26 cellular contexts compared by ENCODE assay signal in genomic region chr2:146709004-146709403, GRCh38.
"Had no signal": no experiment of that assay in that cellular context is flagged by ENCODE, and none has a peak within 500 bp of the region (broad histone marks: within the 10 kb centered on the region; RNA-seq: fewer than 3 reads in every experiment).

No MANE protein-coding gene starts in this region.

- H3K27me3 ChIP-seq: stomach, suprapubic skin, testis, thyroid gland, tibial artery, tibial nerve, transverse colon, upper lobe of left lung, upper lobe of right lung, uterus, vagina had no signal

- DNase-seq: stimulated activated CD4-positive, alpha-beta T cell treated with anti-CD3 and anti-CD28 coated beads, Interleukin-2, amount 100 ng/mL, for 48 hours; stimulated activated CD4-positive, alpha-beta T cell treated with anti-CD3 and anti-CD28 coated beads, Interleukin-4, amount 100 ng/mL, for 1 hour; stimulated activated CD4-positive, alpha-beta T cell treated with anti-CD3 and anti-CD28 coated beads, Interleukin-4, amount 100 ng/mL, for 24 hours; stimulated activated CD4-positive, alpha-beta T cell treated with anti-CD3 and anti-CD28 coated beads, Interleukin-4, amount 100 ng/mL, for 4 hours; stimulated activated CD8-positive, alpha-beta memory T cell treated with anti-CD3 and anti-CD28 coated beads, Interleukin-4, amount 100 ng/mL, for 48 hours; stimulated activated naive B cell treated with anti-CD40 and anti-IgM and Interleukin-4, amounts not matched to agents 10 μg/mL and 1 μg/mL and 100 μg/mL, for 72 hours; stimulated activated naive CD4-positive, alpha-beta T cell; stimulated activated naive CD4-positive, alpha-beta T cell treated with Interleukin-2 at 50 U/mL for 16 hours; stimulated activated naive CD8-positive, alpha-beta T cell treated with anti-CD3 and anti-CD28 coated beads, Interleukin-15, amount 100 ng/mL, for 72 hours; stimulated activated naive CD8-positive, alpha-beta T cell treated with anti-CD3 and anti-CD28 coated beads, Interleukin-15, Interleukin-2, amounts not matched to agents 100 U/mL and 50 U/mL, for 24 hours; stomach; substantia nigra; testis; thyroid gland; tibial artery; transverse colon; trophoblast cell; upper lobe of left lung; upper lobe of right lung; uterus had no signal

- H3K36me3 ChIP-seq: stomach, suprapubic skin, thoracic aorta, thyroid gland, tibial artery, tibial nerve, transverse colon, upper lobe of left lung, upper lobe of right lung, uterus, vagina had no signal

- H3K9me3 ChIP-seq: suprapubic skin, testis, thoracic aorta, thyroid gland, tibial nerve, transverse colon, upper lobe of left lung, upper lobe of right lung, uterus, vagina had no signal

- H3K4me3 ChIP-seq: stomach, suprapubic skin, testis, thoracic aorta, thyroid gland, tibial artery, tibial nerve, transverse colon, upper lobe of left lung, upper lobe of right lung, uterus, vagina had no signal

- H3K4me1 ChIP-seq: stomach, suprapubic skin, testis, thyroid gland, tibial artery, tibial nerve, upper lobe of left lung, upper lobe of right lung, uterus, vagina had no signal

- ATAC-seq: stimulated activated effector memory CD8-positive, alpha-beta T cell treated with anti-CD3 and anti-CD28 coated beads, Interleukin-12 subunit alpha, Interleukin-12 subunit beta, amount 100 ng/mL, for 72 hours; stimulated activated memory B cell treated with anti-CD40 and anti-IgM and Interleukin-4, amounts not matched to agents 10 μg/mL and 1 μg/mL and 100 μg/mL, for 72 hours; stimulated activated naive B cell treated with anti-CD40 and anti-IgM and Interleukin-4, amounts not matched to agents 10 μg/mL and 1 μg/mL and 100 μg/mL, for 72 hours; stimulated activated naive CD8-positive, alpha-beta T cell treated with anti-CD3 and anti-CD28 coated beads, Interleukin-15, amount 100 ng/mL, for 72 hours; stimulated activated naive CD8-positive, alpha-beta T cell treated with anti-CD3 and anti-CD28 coated beads, Interleukin-15, Interleukin-2, amounts not matched to agents 100 U/mL and 50 U/mL, for 24 hours; upper lobe of right lung had no signal
